Comparison of ENCODE assay signal across 1 cellular context in the genomic region with DNA sequence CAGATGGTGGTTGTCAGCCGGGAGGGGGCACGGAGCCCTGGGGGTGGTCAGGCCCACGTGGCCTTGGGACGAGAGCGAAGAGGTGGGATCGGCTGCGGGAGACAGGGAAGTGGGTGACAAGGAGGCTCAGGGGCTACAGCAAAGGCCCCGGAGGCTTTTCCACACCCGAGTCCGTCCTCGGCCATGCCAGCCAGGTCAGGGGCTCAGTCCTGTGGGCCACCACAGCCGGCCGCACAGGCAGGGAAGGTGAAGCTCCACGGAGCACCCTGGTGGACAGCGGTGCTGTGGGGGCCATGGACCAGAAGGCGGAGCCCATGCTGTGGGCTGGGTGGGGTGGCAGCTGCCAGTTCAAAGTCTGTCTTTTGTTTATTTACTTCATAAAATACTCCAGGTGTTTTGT.
TF ChIP-seq lines count a peak whose summit lies in the region.

No MANE protein-coding gene starts in this region.

TF ChIP-seq in H1, 55 proteins besides CTCF, POLR2A, EP300 and RAD21:
- TF ChIP-seq CHD2 (IDR thresholded peaks at IDR 0.05; ENCODE audit: low read length) (no peak), RBBP5 (IDR thresholded peaks at IDR 0.05; ENCODE audit: borderline replicate concordance, low read depth, low read length) (no peak), EGR1 (IDR thresholded peaks at IDR 0.05; ENCODE audit: borderline replicate concordance, low read depth, low read length) (no peak), HDAC2 (IDR thresholded peaks at IDR 0.05; ENCODE audit: borderline replicate concordance in 1 of 2, low read depth in 2 of 2, low read length in 2 of 2) (no peak), BACH1 (IDR thresholded peaks at IDR 0.05; ENCODE audit: low read length) (no peak), FOSL1 (IDR thresholded peaks at IDR 0.05; ENCODE audit: insufficient read depth, low read depth, low read length) (no peak), KDM5A (IDR thresholded peaks at IDR 0.05; ENCODE audit: low read length) (no peak), CREB1 (IDR thresholded peaks at IDR 0.05) (no peak), ASH2L (IDR thresholded peaks at IDR 0.05; ENCODE audit: low read length) (no peak), BRCA1 (IDR thresholded peaks at IDR 0.05; ENCODE audit: low read depth, low read length) (no peak), SIRT6 (IDR thresholded peaks at IDR 0.05; ENCODE audit: low read length) (no peak), MAFK (IDR thresholded peaks at IDR 0.05; ENCODE audit: low read depth, low read length) (no peak), SIN3A (conservative IDR thresholded peaks at IDR 0.05 in 1 of 2, IDR thresholded peaks at IDR 0.05 in 1 of 2; ENCODE audit: low read depth in 1 of 2, low read length in 2 of 2) (no peak), CBX8 (IDR thresholded peaks at IDR 0.05; ENCODE audit: borderline replicate concordance, low read depth, low read length) (no peak), SUZ12 (IDR thresholded peaks at IDR 0.05; ENCODE audit: low read length) (no peak)
- TF ChIP-seq, protein P1, sequence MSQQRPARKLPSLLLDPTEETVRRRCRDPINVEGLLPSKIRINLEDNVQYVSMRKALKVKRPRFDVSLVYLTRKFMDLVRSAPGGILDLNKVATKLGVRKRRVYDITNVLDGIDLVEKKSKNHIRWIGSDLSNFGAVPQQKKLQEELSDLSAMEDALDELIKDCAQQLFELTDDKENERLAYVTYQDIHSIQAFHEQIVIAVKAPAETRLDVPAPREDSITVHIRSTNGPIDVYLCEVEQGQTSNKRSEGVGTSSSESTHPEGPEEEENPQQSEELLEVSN (IDR thresholded peaks at IDR 0.05) = no peak
- TF ChIP-seq, protein P2, sequence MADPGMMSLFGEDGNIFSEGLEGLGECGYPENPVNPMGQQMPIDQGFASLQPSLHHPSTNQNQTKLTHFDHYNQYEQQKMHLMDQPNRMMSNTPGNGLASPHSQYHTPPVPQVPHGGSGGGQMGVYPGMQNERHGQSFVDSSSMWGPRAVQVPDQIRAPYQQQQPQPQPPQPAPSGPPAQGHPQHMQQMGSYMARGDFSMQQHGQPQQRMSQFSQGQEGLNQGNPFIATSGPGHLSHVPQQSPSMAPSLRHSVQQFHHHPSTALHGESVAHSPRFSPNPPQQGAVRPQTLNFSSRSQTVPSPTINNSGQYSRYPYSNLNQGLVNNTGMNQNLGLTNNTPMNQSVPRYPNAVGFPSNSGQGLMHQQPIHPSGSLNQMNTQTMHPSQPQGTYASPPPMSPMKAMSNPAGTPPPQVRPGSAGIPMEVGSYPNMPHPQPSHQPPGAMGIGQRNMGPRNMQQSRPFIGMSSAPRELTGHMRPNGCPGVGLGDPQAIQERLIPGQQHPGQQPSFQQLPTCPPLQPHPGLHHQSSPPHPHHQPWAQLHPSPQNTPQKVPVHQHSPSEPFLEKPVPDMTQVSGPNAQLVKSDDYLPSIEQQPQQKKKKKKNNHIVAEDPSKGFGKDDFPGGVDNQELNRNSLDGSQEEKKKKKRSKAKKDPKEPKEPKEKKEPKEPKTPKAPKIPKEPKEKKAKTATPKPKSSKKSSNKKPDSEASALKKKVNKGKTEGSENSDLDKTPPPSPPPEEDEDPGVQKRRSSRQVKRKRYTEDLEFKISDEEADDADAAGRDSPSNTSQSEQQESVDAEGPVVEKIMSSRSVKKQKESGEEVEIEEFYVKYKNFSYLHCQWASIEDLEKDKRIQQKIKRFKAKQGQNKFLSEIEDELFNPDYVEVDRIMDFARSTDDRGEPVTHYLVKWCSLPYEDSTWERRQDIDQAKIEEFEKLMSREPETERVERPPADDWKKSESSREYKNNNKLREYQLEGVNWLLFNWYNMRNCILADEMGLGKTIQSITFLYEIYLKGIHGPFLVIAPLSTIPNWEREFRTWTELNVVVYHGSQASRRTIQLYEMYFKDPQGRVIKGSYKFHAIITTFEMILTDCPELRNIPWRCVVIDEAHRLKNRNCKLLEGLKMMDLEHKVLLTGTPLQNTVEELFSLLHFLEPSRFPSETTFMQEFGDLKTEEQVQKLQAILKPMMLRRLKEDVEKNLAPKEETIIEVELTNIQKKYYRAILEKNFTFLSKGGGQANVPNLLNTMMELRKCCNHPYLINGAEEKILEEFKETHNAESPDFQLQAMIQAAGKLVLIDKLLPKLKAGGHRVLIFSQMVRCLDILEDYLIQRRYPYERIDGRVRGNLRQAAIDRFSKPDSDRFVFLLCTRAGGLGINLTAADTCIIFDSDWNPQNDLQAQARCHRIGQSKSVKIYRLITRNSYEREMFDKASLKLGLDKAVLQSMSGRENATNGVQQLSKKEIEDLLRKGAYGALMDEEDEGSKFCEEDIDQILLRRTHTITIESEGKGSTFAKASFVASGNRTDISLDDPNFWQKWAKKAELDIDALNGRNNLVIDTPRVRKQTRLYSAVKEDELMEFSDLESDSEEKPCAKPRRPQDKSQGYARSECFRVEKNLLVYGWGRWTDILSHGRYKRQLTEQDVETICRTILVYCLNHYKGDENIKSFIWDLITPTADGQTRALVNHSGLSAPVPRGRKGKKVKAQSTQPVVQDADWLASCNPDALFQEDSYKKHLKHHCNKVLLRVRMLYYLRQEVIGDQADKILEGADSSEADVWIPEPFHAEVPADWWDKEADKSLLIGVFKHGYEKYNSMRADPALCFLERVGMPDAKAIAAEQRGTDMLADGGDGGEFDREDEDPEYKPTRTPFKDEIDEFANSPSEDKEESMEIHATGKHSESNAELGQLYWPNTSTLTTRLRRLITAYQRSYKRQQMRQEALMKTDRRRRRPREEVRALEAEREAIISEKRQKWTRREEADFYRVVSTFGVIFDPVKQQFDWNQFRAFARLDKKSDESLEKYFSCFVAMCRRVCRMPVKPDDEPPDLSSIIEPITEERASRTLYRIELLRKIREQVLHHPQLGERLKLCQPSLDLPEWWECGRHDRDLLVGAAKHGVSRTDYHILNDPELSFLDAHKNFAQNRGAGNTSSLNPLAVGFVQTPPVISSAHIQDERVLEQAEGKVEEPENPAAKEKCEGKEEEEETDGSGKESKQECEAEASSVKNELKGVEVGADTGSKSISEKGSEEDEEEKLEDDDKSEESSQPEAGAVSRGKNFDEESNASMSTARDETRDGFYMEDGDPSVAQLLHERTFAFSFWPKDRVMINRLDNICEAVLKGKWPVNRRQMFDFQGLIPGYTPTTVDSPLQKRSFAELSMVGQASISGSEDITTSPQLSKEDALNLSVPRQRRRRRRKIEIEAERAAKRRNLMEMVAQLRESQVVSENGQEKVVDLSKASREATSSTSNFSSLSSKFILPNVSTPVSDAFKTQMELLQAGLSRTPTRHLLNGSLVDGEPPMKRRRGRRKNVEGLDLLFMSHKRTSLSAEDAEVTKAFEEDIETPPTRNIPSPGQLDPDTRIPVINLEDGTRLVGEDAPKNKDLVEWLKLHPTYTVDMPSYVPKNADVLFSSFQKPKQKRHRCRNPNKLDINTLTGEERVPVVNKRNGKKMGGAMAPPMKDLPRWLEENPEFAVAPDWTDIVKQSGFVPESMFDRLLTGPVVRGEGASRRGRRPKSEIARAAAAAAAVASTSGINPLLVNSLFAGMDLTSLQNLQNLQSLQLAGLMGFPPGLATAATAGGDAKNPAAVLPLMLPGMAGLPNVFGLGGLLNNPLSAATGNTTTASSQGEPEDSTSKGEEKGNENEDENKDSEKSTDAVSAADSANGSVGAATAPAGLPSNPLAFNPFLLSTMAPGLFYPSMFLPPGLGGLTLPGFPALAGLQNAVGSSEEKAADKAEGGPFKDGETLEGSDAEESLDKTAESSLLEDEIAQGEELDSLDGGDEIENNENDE (IDR thresholded peaks at IDR 0.05; ENCODE audit: insufficient replicate concordance, low read length) = no peak
- TF ChIP-seq, protein P3, sequence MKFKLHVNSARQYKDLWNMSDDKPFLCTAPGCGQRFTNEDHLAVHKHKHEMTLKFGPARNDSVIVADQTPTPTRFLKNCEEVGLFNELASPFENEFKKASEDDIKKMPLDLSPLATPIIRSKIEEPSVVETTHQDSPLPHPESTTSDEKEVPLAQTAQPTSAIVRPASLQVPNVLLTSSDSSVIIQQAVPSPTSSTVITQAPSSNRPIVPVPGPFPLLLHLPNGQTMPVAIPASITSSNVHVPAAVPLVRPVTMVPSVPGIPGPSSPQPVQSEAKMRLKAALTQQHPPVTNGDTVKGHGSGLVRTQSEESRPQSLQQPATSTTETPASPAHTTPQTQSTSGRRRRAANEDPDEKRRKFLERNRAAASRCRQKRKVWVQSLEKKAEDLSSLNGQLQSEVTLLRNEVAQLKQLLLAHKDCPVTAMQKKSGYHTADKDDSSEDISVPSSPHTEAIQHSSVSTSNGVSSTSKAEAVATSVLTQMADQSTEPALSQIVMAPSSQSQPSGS (IDR thresholded peaks at IDR 0.05; ENCODE audit: low read length) = no peak
